ENCODE assay signal across 14 cellular contexts in the genomic region with DNA sequence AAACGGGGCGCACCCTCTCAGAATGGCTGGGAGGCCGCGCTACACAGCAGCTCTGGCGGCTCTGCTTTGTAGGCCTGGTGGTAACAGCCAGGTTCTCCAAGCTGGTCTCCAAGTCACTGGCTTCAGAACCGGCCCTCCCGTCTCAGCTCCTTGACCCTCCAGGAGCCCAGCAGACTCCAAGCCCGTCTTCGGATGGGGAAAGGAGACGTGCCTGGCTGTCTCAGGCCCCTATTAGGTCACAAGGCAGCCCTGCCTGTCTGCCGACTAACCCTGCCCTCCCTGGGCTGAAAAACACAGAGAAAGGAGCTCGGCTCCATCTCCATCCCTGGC. TPM values are rescaled to one million over a fixed set of nuclear protein-coding genes. Genes with fewer than 3 reads are reported as not detected.
DNase-seq lines count a peak whose midpoint lies in the region; ATAC-seq and TF ChIP-seq lines count a peak whose summit lies in the region.
"Had no signal": no experiment of that assay in that cellular context is flagged by ENCODE, and none has a peak within 500 bp of the region (broad histone marks: within the 10 kb centered on the region; RNA-seq: fewer than 3 reads in every experiment).

No MANE protein-coding gene starts in this region.

- POLR2A ChIA-PET in WTC11 (lab: Charles Lee) = interaction anchor here (0.5 kb wide), 1 partner anchor 629 kb away, joined by 3 read pairs; no protein-coding TSS in a partner anchor

- no peak for DNase-seq in T-helper 2 cell treated with Interferon-gamma antibody and Interleukin-4, amounts not matched to agents 5 μg/mL and 100 μg/mL, for 36 hours (ENCODE audit: low spot score)
- no peak for DNase-seq in T-helper 2 cell
- no peak for DNase-seq in WTC11 (ENCODE audit: low spot score)
- DNase-seq in epithelial cell of proximal tubule (ENCODE audit: low read depth) = no peak
- DNase-seq in retinal pigment epithelial cell (ENCODE audit: low read depth) = no peak
- DNase-seq in occipital lobe (lab: John Stamatoyannopoulos, UW) = no peak
- no peak for DNase-seq in lower lobe of right lung
- DNase-seq: NCI-H187, T-helper 9 cell had no signal

- H3K27ac ChIP-seq in lower lobe of right lung = no peak overlapping the region
- H3K27ac ChIP-seq: coronary artery had no signal

- H3K27me3 Mint-ChIP-seq in T-helper 2 cell treated with Interferon-gamma antibody and Interleukin-4, amounts not matched to agents 5 μg/mL and 100 μg/mL, for 36 hours (ENCODE audit: low read depth) = no peaks in the 10 kb centered on the region
- no peaks in the 10 kb centered on the region; the same call in 1 of the 2 replicates for H3K27me3 Mint-ChIP-seq in WTC11 (ENCODE audit: low read depth)

- peaks cover 9% of the 10 kb centered on the region for H3K4me1 Mint-ChIP-seq in T-helper 2 cell treated with Interferon-gamma antibody and Interleukin-4, amounts not matched to agents 5 μg/mL and 100 μg/mL, for 36 hours (ENCODE audit: low read depth)
- peaks cover 14% of the 10 kb centered on the region for H3K4me1 Mint-ChIP-seq in WTC11

- no peaks in the 10 kb centered on the region for H3K9me3 Mint-ChIP-seq in T-helper 2 cell treated with Interferon-gamma antibody and Interleukin-4, amounts not matched to agents 5 μg/mL and 100 μg/mL, for 36 hours
- no peaks in the 10 kb centered on the region for H3K9me3 Mint-ChIP-seq in WTC11

- peaks cover 48% of the 10 kb centered on the region for H3K36me3 ChIP-seq in lower lobe of right lung

- no peaks in the 10 kb centered on the region for H3K9me3 ChIP-seq in lower lobe of right lung

- intact Hi-C loops in lower lobe of right lung (cut with DNase I) = no loop called here

- H3K4me1 ChIP-seq in lower lobe of right lung = peaks cover 26% of the 10 kb centered on the region

- H3K4me3 ChIP-seq in epithelial cell of proximal tubule (ENCODE audit: low read depth, low read length) (peak overlapping the region; percentile 98), retinal pigment epithelial cell (ENCODE audit: low read length) (peak overlapping the region; percentile 8), lower lobe of right lung (no peak overlapping the region)

- no peaks in the 10 kb centered on the region for H3K27me3 ChIP-seq in lower lobe of right lung (ENCODE audit: low read depth)

- H3K36me3 Mint-ChIP-seq in T-helper 2 cell treated with Interferon-gamma antibody and Interleukin-4, amounts not matched to agents 5 μg/mL and 100 μg/mL, for 36 hours (ENCODE audit: low read depth) = peaks cover 21% of the 10 kb centered on the region
- H3K36me3 Mint-ChIP-seq in WTC11 = peaks cover 14% of the 10 kb centered on the region

- TF ChIP-seq CTCF in WTC11 (IDR thresholded peaks at IDR 0.05) = no peak
- TF ChIP-seq CTCF in epithelial cell of proximal tubule (conservative IDR thresholded peaks at IDR 0.05; ENCODE audit: low read depth, low read length) = no peak
- TF ChIP-seq CTCF in retinal pigment epithelial cell (conservative IDR thresholded peaks at IDR 0.05; ENCODE audit: low read depth, low read length) = no peak
- TF ChIP-seq CTCF in lower lobe of right lung (IDR thresholded peaks at IDR 0.05) = no peak

- no peak overlapping the region for H3K27ac Mint-ChIP-seq in T-helper 2 cell treated with Interferon-gamma antibody and Interleukin-4, amounts not matched to agents 5 μg/mL and 100 μg/mL, for 36 hours
- H3K27ac Mint-ChIP-seq in WTC11 = no peak overlapping the region

- CTCF ChIA-PET in WTC11 (lab: Charles Lee) = interaction anchor here (1.1 to 3.4 kb wide), 7 partner anchors 10 to 508 kb away, joined by 3 to 24 read pairs (median 6); partner anchors contain the start of gene NTMT1

- ATAC-seq in WTC11 (no peak), HG02763 (IDR thresholded peaks at IDR 0.05; ENCODE audit: unreplicated experiment) (no peak), lower lobe of right lung (no peak)

- peak overlapping the region; percentile 87 for H3K4me3 Mint-ChIP-seq in T-helper 2 cell treated with Interferon-gamma antibody and Interleukin-4, amounts not matched to agents 5 μg/mL and 100 μg/mL, for 36 hours
- H3K4me3 Mint-ChIP-seq in WTC11 = peak overlapping the region; percentile 79

TF ChIP-seq in WTC11, 78 proteins besides CTCF, POLR2A, EP300 and RAD21:
- TF ChIP-seq ATF2 (CRISPR knock-in tag; IDR thresholded peaks at IDR 0.05; ENCODE audit: borderline replicate concordance, low read depth) (no peak), JUN (CRISPR knock-in tag; IDR thresholded peaks at IDR 0.05) (no peak), CREB1 (CRISPR knock-in tag; IDR thresholded peaks at IDR 0.05) (no peak), ZNF219 (CRISPR knock-in tag; IDR thresholded peaks at IDR 0.05; ENCODE audit: borderline replicate concordance) (no peak), ELF4 (CRISPR knock-in tag; IDR thresholded peaks at IDR 0.05; ENCODE audit: low read depth) (no peak), ZBTB21 (CRISPR knock-in tag; IDR thresholded peaks at IDR 0.05; ENCODE audit: borderline replicate concordance) (no peak), NFE2L1 (CRISPR knock-in tag; IDR thresholded peaks at IDR 0.05) (no peak), ZNF416 (CRISPR knock-in tag; IDR thresholded peaks at IDR 0.05) (no peak)
- TF ChIP-seq, protein P1, sequence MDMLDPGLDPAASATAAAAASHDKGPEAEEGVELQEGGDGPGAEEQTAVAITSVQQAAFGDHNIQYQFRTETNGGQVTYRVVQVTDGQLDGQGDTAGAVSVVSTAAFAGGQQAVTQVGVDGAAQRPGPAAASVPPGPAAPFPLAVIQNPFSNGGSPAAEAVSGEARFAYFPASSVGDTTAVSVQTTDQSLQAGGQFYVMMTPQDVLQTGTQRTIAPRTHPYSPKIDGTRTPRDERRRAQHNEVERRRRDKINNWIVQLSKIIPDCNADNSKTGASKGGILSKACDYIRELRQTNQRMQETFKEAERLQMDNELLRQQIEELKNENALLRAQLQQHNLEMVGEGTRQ (CRISPR knock-in tag; IDR thresholded peaks at IDR 0.05) = no peak
- TF ChIP-seq, protein P2, sequence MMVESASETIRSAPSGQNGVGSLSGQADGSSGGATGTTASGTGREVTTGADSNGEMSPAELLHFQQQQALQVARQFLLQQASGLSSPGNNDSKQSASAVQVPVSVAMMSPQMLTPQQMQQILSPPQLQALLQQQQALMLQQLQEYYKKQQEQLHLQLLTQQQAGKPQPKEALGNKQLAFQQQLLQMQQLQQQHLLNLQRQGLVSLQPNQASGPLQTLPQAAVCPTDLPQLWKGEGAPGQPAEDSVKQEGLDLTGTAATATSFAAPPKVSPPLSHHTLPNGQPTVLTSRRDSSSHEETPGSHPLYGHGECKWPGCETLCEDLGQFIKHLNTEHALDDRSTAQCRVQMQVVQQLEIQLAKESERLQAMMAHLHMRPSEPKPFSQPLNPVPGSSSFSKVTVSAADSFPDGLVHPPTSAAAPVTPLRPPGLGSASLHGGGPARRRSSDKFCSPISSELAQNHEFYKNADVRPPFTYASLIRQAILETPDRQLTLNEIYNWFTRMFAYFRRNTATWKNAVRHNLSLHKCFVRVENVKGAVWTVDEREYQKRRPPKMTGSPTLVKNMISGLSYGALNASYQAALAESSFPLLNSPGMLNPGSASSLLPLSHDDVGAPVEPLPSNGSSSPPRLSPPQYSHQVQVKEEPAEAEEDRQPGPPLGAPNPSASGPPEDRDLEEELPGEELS (CRISPR knock-in tag; IDR thresholded peaks at IDR 0.05) = no peak

RNA-seq across cellular contexts. Expression of gene ASB6, which starts 2.2 kb away (rescaled TPM):
- total RNA-seq in WTC11 (2021) = 19.3 to 20.0 TPM (median 19.7 TPM) in 3 replicates
- 22.3 and 29.2 TPM in 2 replicates for total RNA-seq in epithelial cell of proximal tubule
- 10.1 TPM for total RNA-seq in occipital lobe
- total RNA-seq in lower lobe of right lung = 14.6 TPM

RNA-seq across cellular contexts. Expression of gene NTMT1, which starts 13.8 kb away (rescaled TPM):
- total RNA-seq in WTC11 (2021) (55.4 to 71.1 TPM (median 58.1 TPM) in 3 replicates), epithelial cell of proximal tubule (37.9 and 104 TPM in 2 replicates), occipital lobe (11.2 TPM), lower lobe of right lung (25.1 TPM)

RNA-seq across cellular contexts. Expression of gene C9orf50, which starts 18.8 kb away (rescaled TPM):
- total RNA-seq in WTC11 (2021) (0.11 TPM in 1 of 3 replicates, not detected in the others), epithelial cell of proximal tubule (0.69 TPM in 1 of 2 replicates, not detected in the other), occipital lobe (not detected), lower lobe of right lung (not detected)
- total RNA-seq: A172, mononuclear cell, skeletal muscle tissue had no signal

RNA-seq across cellular contexts. Expression of gene PRRX2, which starts 25.7 kb away (rescaled TPM):
- total RNA-seq in WTC11 (2021) = 6.9 to 10.7 TPM (median 8.2 TPM) in 3 replicates
- total RNA-seq in epithelial cell of proximal tubule = 0.17 and 1.7 TPM in 2 replicates
- total RNA-seq in occipital lobe = 0.16 TPM
- 2.5 TPM for total RNA-seq in lower lobe of right lung
- total RNA-seq: A172, mononuclear cell had no signal
